ENCODE assay signal across 8 cellular contexts in the genomic region with DNA sequence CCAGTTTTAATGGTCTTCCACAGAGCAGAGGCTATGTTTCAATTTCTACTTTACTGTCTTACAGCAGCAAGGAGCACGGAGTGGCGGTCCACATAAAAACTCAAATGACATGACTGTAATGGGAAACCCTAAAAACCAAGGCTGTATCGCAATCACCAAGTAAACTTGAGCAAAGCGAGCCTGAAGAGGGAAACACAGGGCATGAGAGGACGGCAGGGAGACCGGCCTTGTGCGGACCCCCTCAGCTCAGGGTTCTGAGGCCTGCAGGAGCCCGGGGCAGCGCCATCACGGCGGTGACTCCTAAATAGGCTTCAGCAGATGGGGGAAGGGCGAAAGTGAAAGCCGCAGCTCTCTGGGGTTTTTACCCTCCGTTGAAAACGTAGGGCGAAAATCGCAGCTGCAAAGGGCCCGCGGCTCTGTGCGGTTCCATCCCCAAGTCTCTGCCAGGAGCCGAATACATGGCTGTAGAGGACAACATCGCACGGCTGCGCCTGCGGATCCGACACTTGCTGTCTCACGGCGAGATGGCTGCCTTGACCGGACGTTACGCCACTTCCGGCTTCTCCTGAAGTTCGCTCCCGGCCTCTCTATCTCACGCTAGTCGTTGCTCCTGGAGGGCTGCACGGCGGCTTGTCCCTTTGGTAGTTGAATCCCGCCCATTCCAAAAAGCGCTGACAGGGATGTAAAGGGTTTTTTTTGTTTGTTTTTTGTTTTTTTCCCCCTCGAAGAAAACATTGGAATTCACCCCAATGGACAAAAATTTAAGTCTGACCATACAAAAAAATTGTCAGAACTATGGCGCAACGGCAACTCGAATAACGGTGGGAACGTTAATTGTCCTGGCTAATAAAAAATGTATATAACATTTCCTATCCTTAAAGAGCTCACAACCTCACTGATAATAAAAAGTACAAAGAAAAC. TPM values are rescaled to one million over a fixed set of nuclear protein-coding genes. Genes with fewer than 3 reads are reported as not detected.
A peak's percentile ranks its signal among the peaks of the same experiment; 100 is the strongest.
DNase-seq lines count a peak whose midpoint lies in the region; ATAC-seq and TF ChIP-seq lines count a peak whose summit lies in the region.

PSMB1 (minus strand) TSS at position 543 of the 921 bp plus-strand sequence; CDS start at position 478, 65 bp downstream.

- H3K9me3 ChIP-seq in DOHH2 (ENCODE audit: control insufficient read depth, insufficient read depth, low read length) (no peaks in the 10 kb centered on the region), GM23248 (ENCODE audit: low read depth) (no peaks in the 10 kb centered on the region)
- H3K9me3 ChIP-seq in naive thymus-derived CD4-positive, alpha-beta T cell (ENCODE audit: control insufficient read depth in 2 of 3, low read length in 3 of 3): no peaks in the 10 kb centered on the region

- H3K27ac Mint-ChIP-seq in naive thymus-derived CD4-positive, alpha-beta T cell: no peak within 1 kb of the TSS
- H3K27ac Mint-ChIP-seq in stimulated activated naive B cell treated with anti-CD40 and anti-IgM and Interleukin-4, amounts not matched to agents 10 μg/mL and 1 μg/mL and 100 μg/mL, for 72 hours: no peak within 1 kb of the TSS

- H3K9ac ChIP-seq in GM23248: peak within 1 kb of the TSS; percentile 96

- H3K27me3 ChIP-seq in DOHH2 (ENCODE audit: control insufficient read depth, low read length) (no peaks in the 10 kb centered on the region), GM23248 (replicated peaks; ENCODE audit: insufficient read depth) (no peaks in the 10 kb centered on the region)
- H3K27me3 ChIP-seq in naive thymus-derived CD4-positive, alpha-beta T cell (ENCODE audit: control insufficient read depth in 2 of 2, insufficient read depth in 2 of 2, low read length in 2 of 2): no peaks in the 10 kb centered on the region

- H4K20me1 ChIP-seq in DOHH2 (ENCODE audit: control insufficient read depth, insufficient read depth, low read depth, low read length): peaks cover 44% of the 10 kb centered on the region
- H4K20me1 ChIP-seq in GM23248 (ENCODE audit: insufficient read depth): peaks cover 13% of the 10 kb centered on the region; the same call in 1 of the 2 replicates

- peak within 1 kb of the TSS; percentile 99 for H2AFZ ChIP-seq in GM23248

- peaks cover 4 to 46% (median 18%) of the 10 kb centered on the region in 7 donors for H3K4me1 Mint-ChIP-seq in naive thymus-derived CD4-positive, alpha-beta T cell
- H3K4me1 Mint-ChIP-seq in stimulated activated naive B cell treated with anti-CD40 and anti-IgM and Interleukin-4, amounts not matched to agents 10 μg/mL and 1 μg/mL and 100 μg/mL, for 72 hours: peaks cover 22 to 42% of the 10 kb centered on the region in 2 donors

- H3K9me2 ChIP-seq in DOHH2 (replicated peaks; ENCODE audit: control insufficient read depth, low read length) (no peaks in the 10 kb centered on the region), GM23248 (ENCODE audit: insufficient read depth) (no peaks in the 10 kb centered on the region)

- in situ Hi-C loops in GM23248 (cut with MboI): no loop called here

- POLR2A ChIA-PET in naive thymus-derived CD4-positive, alpha-beta T cell (lab: Charles Lee): interaction anchor here (0.7 to 4.0 kb wide), 17 partner anchors 7 to 850 kb away, joined by 3 to 48 read pairs (median 5); partner anchors contain the start of genes C6orf120, DYNLT2, ERMARD and PDCD2

- H3K27me3 Mint-ChIP-seq in naive thymus-derived CD4-positive, alpha-beta T cell: no peaks in the 10 kb centered on the region
- H3K27me3 Mint-ChIP-seq in stimulated activated naive B cell treated with anti-CD40 and anti-IgM and Interleukin-4, amounts not matched to agents 10 μg/mL and 1 μg/mL and 100 μg/mL, for 72 hours: no peaks in the 10 kb centered on the region

- H3K4me3 ChIP-seq in DOHH2 (ENCODE audit: low read length) (peak within 1 kb of the TSS; percentile 99), GM23248 (peak within 1 kb of the TSS; percentile 93), fibroblast of mammary gland (ENCODE audit: control insufficient read depth, low read depth, low read length) (peak within 1 kb of the TSS; percentile 95)
- peak within 1 kb of the TSS; percentile 91 for H3K4me3 ChIP-seq in naive thymus-derived CD4-positive, alpha-beta T cell (ENCODE audit: low read length)

- 1% methylated on average over 46 of the region's 46 CpGs for WGBS in GM23248 (ENCODE audit: low coverage in 1 of 2, low lambda C conversion rate in 2 of 2, missing lambda C conversion rate in 2 of 2), 2 experiments

- TF ChIP-seq CTCF in DOHH2 (IDR thresholded peaks at IDR 0.05; ENCODE audit: low read depth, low read length, poor library complexity, severe bottlenecking) (no peak), fibroblast of mammary gland (conservative IDR thresholded peaks at IDR 0.05; ENCODE audit: control insufficient read depth, insufficient read depth, low read depth, low read length) (no peak)

- H3F3A ChIP-seq in DOHH2 (ENCODE audit: control insufficient read depth, insufficient read depth) (0 out of 2 replicates have a peak, but pooled peaks cover 4% of the 10 kb centered on the region), GM23248 (ENCODE audit: insufficient read depth) (0 out of 2 replicates have a peak, but pooled peaks cover 3% of the 10 kb centered on the region)

- peak within 1 kb of the TSS; percentile 62 for H3K27ac ChIP-seq in DOHH2 (ENCODE audit: low read depth, low read length)
- peak within 1 kb of the TSS; percentile 95 for H3K27ac ChIP-seq in GM23248
- peak within 1 kb of the TSS; percentile 93 for H3K27ac ChIP-seq in naive thymus-derived CD4-positive, alpha-beta T cell (ENCODE audit: low read depth, low read length)

- H3K36me3 ChIP-seq in DOHH2 (ENCODE audit: control insufficient read depth, low read length) (peaks cover 75% of the 10 kb centered on the region), GM23248 (ENCODE audit: low read depth) (peaks cover 8% of the 10 kb centered on the region)
- peaks cover 0 to 34% (median 8%) of the 10 kb centered on the region in 3 experiments for H3K36me3 ChIP-seq in naive thymus-derived CD4-positive, alpha-beta T cell (ENCODE audit: control insufficient read depth in 2 of 3, insufficient read depth in 3 of 3, low read length in 3 of 3)

- H3K9me3 Mint-ChIP-seq in naive thymus-derived CD4-positive, alpha-beta T cell: no peaks in the 10 kb centered on the region
- no peaks in the 10 kb centered on the region for H3K9me3 Mint-ChIP-seq in stimulated activated naive B cell treated with anti-CD40 and anti-IgM and Interleukin-4, amounts not matched to agents 10 μg/mL and 1 μg/mL and 100 μg/mL, for 72 hours

- H3K79me2 ChIP-seq in DOHH2 (ENCODE audit: control insufficient read depth, low read length): peaks cover 93% of the 10 kb centered on the region
- peaks cover 88% of the 10 kb centered on the region for H3K79me2 ChIP-seq in GM23248 (ENCODE audit: insufficient read depth)

- peaks cover 0 to 14% (median 12%) of the 10 kb centered on the region in 5 donors for H3K36me3 Mint-ChIP-seq in naive thymus-derived CD4-positive, alpha-beta T cell
- peaks cover 29 to 30% of the 10 kb centered on the region in 2 donors for H3K36me3 Mint-ChIP-seq in stimulated activated naive B cell treated with anti-CD40 and anti-IgM and Interleukin-4, amounts not matched to agents 10 μg/mL and 1 μg/mL and 100 μg/mL, for 72 hours

- DNase-seq in GM23248 (peak; percentile 99), Kasumi-1 (lab: John Stamatoyannopoulos, UW) (peak; percentile 94), RPMI8226 (peak; percentile 94), fibroblast of mammary gland (ENCODE audit: low read depth) (peak; percentile 95)
- peak; percentile 62 to 68 for DNase-seq in activated T-helper 1 cell treated with anti-CD3 and anti-CD28 coated beads, Interleukin-2, amount 50 U/mL, for 16 hours (ENCODE audit: low read depth in 1 of 2, low spot score in 1 of 2)
- DNase-seq in naive thymus-derived CD4-positive, alpha-beta T cell: peak; percentile 57 to 77 (median 67)
- peak; percentile 85 for DNase-seq in stimulated activated naive B cell treated with anti-CD40 and anti-IgM and Interleukin-4, amounts not matched to agents 10 μg/mL and 1 μg/mL and 100 μg/mL, for 72 hours

- CTCF ChIA-PET in naive thymus-derived CD4-positive, alpha-beta T cell (lab: Charles Lee): interaction anchor here (1.1 to 1.3 kb wide), 2 partner anchors 31 to 1656 kb away, joined by 3 to 4 read pairs; no protein-coding TSS in a partner anchor

- peak within 1 kb of the TSS; percentile 94 for H3K4me2 ChIP-seq in DOHH2 (ENCODE audit: low read length)
- peak within 1 kb of the TSS; percentile 94 for H3K4me2 ChIP-seq in GM23248 (ENCODE audit: unreplicated experiment)

- H3K4me1 ChIP-seq in DOHH2 (ENCODE audit: control insufficient read depth, low read length) (peaks cover 30% of the 10 kb centered on the region), GM23248 (ENCODE audit: insufficient read depth) (peaks cover 37% of the 10 kb centered on the region)
- H3K4me1 ChIP-seq in naive thymus-derived CD4-positive, alpha-beta T cell (ENCODE audit: control insufficient read depth in 2 of 2, insufficient read depth in 2 of 2, low read length in 2 of 2): peaks cover 40% of the 10 kb centered on the region in 2 donors

- no peak within 1 kb of the TSS for H3K4me3 Mint-ChIP-seq in naive thymus-derived CD4-positive, alpha-beta T cell
- no peak within 1 kb of the TSS for H3K4me3 Mint-ChIP-seq in stimulated activated naive B cell treated with anti-CD40 and anti-IgM and Interleukin-4, amounts not matched to agents 10 μg/mL and 1 μg/mL and 100 μg/mL, for 72 hours

- intact Hi-C loops in naive thymus-derived CD4-positive, alpha-beta T cell (cut with micrococcal nuclease): loop anchor here (1.0 to 5.0 kb wide), 5 partner anchors 8 to 1341 kb away; partner anchors contain the start of gene DLL1 (in 1 of the 2)

- peak; percentile 45 for ATAC-seq in naive thymus-derived CD4-positive, alpha-beta T cell
- ATAC-seq in stimulated activated naive B cell treated with anti-CD40 and anti-IgM and Interleukin-4, amounts not matched to agents 10 μg/mL and 1 μg/mL and 100 μg/mL, for 72 hours (replicated peaks): peak; percentile 58 to 62

RNA-seq across cellular contexts. Expression of gene PSMB1, which starts in this region (rescaled TPM):
- 247 and 261 TPM in 2 replicates for total RNA-seq in GM23248 (2014; rRNA removed; shearing (Covaris generic))
- 410 and 411 TPM in 2 replicates for polyA plus RNA-seq in GM23248 (2016; fragmentation: Nextera tagmentation; extraction: Ambion mirVana)
- 100 to 1,000 TPM in 1 of 5 experiments, 10 to 100 TPM in 4; 71.1 to 183 (median 83.0) TPM for total RNA-seq in naive thymus-derived CD4-positive, alpha-beta T cell
- 100 to 1,000 TPM; 436 to 529 TPM for polyA plus RNA-seq in naive thymus-derived CD4-positive, alpha-beta T cell

Comparison
In these comparisons a context has a peak if more than half of its experiments do, and no peak if none do; other contexts are left out.
1. Peak in every context shown above with its lines: DNase-seq, ATAC-seq, H3K4me3 ChIP-seq and H3K27ac ChIP-seq.